ENCODE assay signal across 11 cellular contexts in the genomic region with DNA sequence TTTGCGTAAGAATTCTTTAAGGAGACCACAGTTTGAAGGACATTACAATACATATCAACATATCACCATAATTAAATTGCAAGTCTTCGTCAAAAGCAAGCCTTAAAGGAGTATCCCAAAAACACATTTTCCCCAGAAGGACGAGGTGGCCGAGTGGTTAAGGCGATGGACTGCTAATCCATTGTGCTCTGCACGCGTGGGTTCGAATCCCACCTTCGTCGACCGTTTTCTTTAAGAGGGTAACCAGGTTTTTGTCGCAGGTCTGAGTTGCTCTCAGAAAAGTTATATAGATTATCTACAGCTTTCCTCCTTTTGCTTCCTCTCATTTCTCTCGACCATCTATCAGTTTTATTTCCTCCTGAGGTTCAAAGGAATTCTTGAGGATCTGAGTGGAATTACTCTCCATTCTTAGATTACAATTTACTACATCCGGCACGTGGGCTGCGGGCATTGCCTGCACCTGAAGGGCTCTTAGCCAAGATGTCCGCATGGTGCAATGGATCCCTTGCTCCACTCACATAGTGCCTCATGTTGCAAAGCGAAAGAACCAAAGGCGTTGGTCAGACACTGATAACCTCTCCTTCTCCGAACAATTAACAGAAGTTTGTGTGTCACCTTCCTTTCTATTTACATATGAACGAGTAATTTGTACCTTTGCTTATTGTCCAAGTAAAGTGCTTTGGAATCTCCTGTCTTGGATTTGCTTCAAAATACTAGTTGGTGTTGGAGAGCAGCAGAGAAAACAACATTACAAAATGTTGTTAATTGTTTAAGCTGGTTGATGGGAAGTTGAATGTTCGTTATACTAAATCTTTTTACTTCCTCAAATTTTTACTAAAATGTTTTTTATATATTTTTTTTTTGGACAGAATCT. TPM values are rescaled to one million over a fixed set of nuclear protein-coding genes. Genes with fewer than 3 reads are reported as not detected.
A peak's percentile ranks its signal among the peaks of the same experiment; 100 is the strongest.
DNase-seq lines count a peak whose midpoint lies in the region; ATAC-seq, FAIRE-seq and TF ChIP-seq lines count a peak whose summit lies in the region.
"Had no signal": no experiment of that assay in that cellular context is flagged by ENCODE, and none has a peak within 500 bp of the region (broad histone marks: within the 10 kb centered on the region; RNA-seq: fewer than 3 reads in every experiment).

No MANE protein-coding gene starts in this region.

- peak overlapping the region; percentile 55 for H3K4me3 Mint-ChIP-seq in progenitor cell of endocrine pancreas (ENCODE audit: low read depth)

- no peaks in the 10 kb centered on the region for H3K36me3 ChIP-seq in bronchial epithelial cell (ENCODE audit: control insufficient read depth, insufficient read depth, low read length)
- H3K36me3 ChIP-seq: tibial artery had no signal

- TF ChIP-seq CTCF in bronchial epithelial cell (IDR thresholded peaks at IDR 0.05; ENCODE audit: insufficient read depth, low read length, severe bottlenecking) (no peak), progenitor cell of endocrine pancreas (IDR thresholded peaks at IDR 0.05; ENCODE audit: unreplicated experiment) (no peak)

- peaks cover 4% of the 10 kb centered on the region for H3K9me3 Mint-ChIP-seq in progenitor cell of endocrine pancreas (ENCODE audit: low read depth)

- peaks cover 12% of the 10 kb centered on the region for H3K4me1 Mint-ChIP-seq in progenitor cell of endocrine pancreas (ENCODE audit: low read depth)

- H3K36me3 Mint-ChIP-seq in progenitor cell of endocrine pancreas (ENCODE audit: insufficient read depth) = no peaks in the 10 kb centered on the region

- no peak for FAIRE-seq in bronchial epithelial cell (lab: Jason Lieb, UNC)

- DNase-seq in activated CD4-positive, alpha-beta T cell treated with anti-CD3 and anti-CD28 coated beads, Interleukin-2, amount 50 U/mL, for 48 hours = peak; percentile 28 to 45
- DNase-seq in activated CD4-positive, alpha-beta T cell treated with anti-CD3 and anti-CD28 coated beads for 4 hours = no peak
- DNase-seq in NCI-H2171 (lab: John Stamatoyannopoulos, UW) = peak; percentile 2
- peak; percentile 65 for DNase-seq in bronchial epithelial cell (ENCODE audit: low read depth)
- DNase-seq in progenitor cell of endocrine pancreas (ENCODE audit: low spot score, unreplicated experiment) = no peak
- no peak for DNase-seq in activated gamma-delta T cell (lab: John Stamatoyannopoulos, UW)
- no peak for DNase-seq in GM19240 (ENCODE audit: insufficient read length, low spot score)
- DNase-seq: COR-L47, NCI-H774, tibial artery had no signal

- H3K27me3 Mint-ChIP-seq in progenitor cell of endocrine pancreas = peaks cover 81% of the 10 kb centered on the region

- H3K27ac Mint-ChIP-seq in progenitor cell of endocrine pancreas = peak overlapping the region; percentile 90

- no peak overlapping the region for H3K4me3 ChIP-seq in bronchial epithelial cell (ENCODE audit: low read depth, low read length)
- H3K4me3 ChIP-seq: tibial artery had no signal

- no peak for ATAC-seq in HG02885 (IDR thresholded peaks at IDR 0.05; ENCODE audit: poor library complexity, unreplicated experiment)

- H3K27me3 ChIP-seq in bronchial epithelial cell (ENCODE audit: control insufficient read depth, insufficient read depth, low read length) = no peaks in the 10 kb centered on the region

RNA-seq across cellular contexts. Expression of a gene that starts 14.0 kb away (rescaled TPM):
- total RNA-seq in bronchial epithelial cell = not detected in 2 replicates
- total RNA-seq in progenitor cell of endocrine pancreas = not detected in 2 replicates

RNA-seq across cellular contexts. Expression of a gene that starts 50.6 kb away (rescaled TPM):
- total RNA-seq in bronchial epithelial cell = 4.5 and 15.1 TPM in 2 replicates
- total RNA-seq in progenitor cell of endocrine pancreas = 28.2 and 29.8 TPM in 2 replicates

Comparison
In these comparisons a context has a peak if more than half of its experiments do, and no peak if none do; other contexts are left out.
1. DNase-seq: peak in activated CD4-positive, alpha-beta T cell treated with anti-CD3 and anti-CD28 coated beads, Interleukin-2, amount 50 U/mL, for 48 hours (2 of 2), NCI-H2171 (single experiment) and bronchial epithelial cell (single experiment); none in activated CD4-positive, alpha-beta T cell treated with anti-CD3 and anti-CD28 coated beads for 4 hours (0 of 2), progenitor cell of endocrine pancreas (single experiment), activated gamma-delta T cell (single experiment) and GM19240 (single experiment).